1 cellular context compared by ENCODE assay signal in genomic region chr10:91796332-91797076, GRCh38.
TF ChIP-seq lines count a peak whose summit lies in the region.

No MANE protein-coding gene starts in this region.

TF ChIP-seq in K562, 482 proteins besides CTCF, POLR2A, EP300 and RAD21 (continued from another document):
- TF ChIP-seq, protein P1, sequence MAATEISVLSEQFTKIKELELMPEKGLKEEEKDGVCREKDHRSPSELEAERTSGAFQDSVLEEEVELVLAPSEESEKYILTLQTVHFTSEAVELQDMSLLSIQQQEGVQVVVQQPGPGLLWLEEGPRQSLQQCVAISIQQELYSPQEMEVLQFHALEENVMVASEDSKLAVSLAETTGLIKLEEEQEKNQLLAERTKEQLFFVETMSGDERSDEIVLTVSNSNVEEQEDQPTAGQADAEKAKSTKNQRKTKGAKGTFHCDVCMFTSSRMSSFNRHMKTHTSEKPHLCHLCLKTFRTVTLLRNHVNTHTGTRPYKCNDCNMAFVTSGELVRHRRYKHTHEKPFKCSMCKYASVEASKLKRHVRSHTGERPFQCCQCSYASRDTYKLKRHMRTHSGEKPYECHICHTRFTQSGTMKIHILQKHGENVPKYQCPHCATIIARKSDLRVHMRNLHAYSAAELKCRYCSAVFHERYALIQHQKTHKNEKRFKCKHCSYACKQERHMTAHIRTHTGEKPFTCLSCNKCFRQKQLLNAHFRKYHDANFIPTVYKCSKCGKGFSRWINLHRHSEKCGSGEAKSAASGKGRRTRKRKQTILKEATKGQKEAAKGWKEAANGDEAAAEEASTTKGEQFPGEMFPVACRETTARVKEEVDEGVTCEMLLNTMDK (IDR thresholded peaks at IDR 0.05; ENCODE audit: borderline replicate concordance, insufficient read depth, low read depth, low read length, poor library complexity, severe bottlenecking): no peak
TF ChIP-seq in K562: peak in this region for 0.
